ENCODE assay signal across 16 cellular contexts in genomic region chr2:126956773-126957172, GRCh38. TPM values are rescaled to one million over a fixed set of nuclear protein-coding genes. Genes with fewer than 3 reads are reported as not detected.
"Had no signal": no experiment of that assay in that cellular context is flagged by ENCODE, and none has a peak within 500 bp of the region (broad histone marks: within the 10 kb centered on the region; RNA-seq: fewer than 3 reads in every experiment).

No MANE protein-coding gene starts in this region.

RNA-seq across cellular contexts. Expression of gene TEX51, which starts 58.1 kb away (rescaled TPM):
- total RNA-seq: natural killer cell, omental fat pad, osteocyte, pancreas, posterior vena cava, pulmonary artery endothelial cell, right atrium auricular region, sciatic nerve, smooth muscle cell, spleen, suprapubic skin, transverse colon, upper lobe of right lung, urinary bladder, uterus had no signal
- polyA plus RNA-seq: neural cell, pancreas, smooth muscle cell, spleen, urinary bladder had no signal
